20 cellular contexts compared by ENCODE assay signal in the genomic region with DNA sequence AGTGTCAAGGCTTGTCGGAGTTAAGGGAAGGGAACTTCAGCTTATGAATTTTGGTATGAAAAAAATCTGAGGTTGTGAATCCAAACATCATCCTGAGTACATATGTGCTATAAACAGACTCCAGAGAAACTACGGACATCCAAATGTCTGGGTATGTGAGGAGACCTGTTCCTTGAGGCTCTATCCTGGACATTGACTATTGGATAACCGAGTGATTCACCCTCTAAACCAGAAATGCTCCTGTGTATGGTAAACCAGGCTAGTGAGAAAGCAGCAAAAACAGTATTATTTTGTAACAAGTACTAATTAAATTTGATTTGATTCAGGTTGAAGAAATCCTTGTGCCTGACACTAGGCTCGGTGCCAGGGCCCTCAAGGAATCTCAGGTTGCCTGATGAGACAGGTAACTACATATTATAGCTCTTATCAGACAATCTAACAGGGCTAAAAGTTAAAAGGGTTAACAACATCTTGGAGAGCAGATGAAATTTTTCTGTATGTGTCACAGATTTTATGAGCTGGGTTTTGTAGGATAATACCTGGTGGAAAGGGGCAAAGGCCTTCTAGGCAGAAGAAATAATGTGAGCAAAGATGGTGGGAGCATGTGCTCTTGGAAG. TPM values are rescaled to one million over a fixed set of nuclear protein-coding genes. Genes with fewer than 3 reads are reported as not detected.
DNase-seq lines count a peak whose midpoint lies in the region; ATAC-seq, FAIRE-seq and TF ChIP-seq lines count a peak whose summit lies in the region.
"Had no signal": no experiment of that assay in that cellular context is flagged by ENCODE, and none has a peak within 500 bp of the region (broad histone marks: within the 10 kb centered on the region; RNA-seq: fewer than 3 reads in every experiment).

No MANE protein-coding gene starts in this region.

- H2AK5ac ChIP-seq in mesendoderm (ENCODE audit: low read length), result no peak overlapping the region

- H2AFZ ChIP-seq in Loucy (ENCODE audit: low read length) (0 out of 2 replicates have a peak overlapping the region, but pooled peaks have one; percentile 51), K562 (ENCODE audit: low read depth, low read length) (peak overlapping the region; percentile 30; the same call in 1 of the 2 replicates)

- H3K4me2 ChIP-seq in Loucy (ENCODE audit: low read depth, low read length, poor library complexity, severe bottlenecking), result no peak overlapping the region
- H3K4me2 ChIP-seq in K562 (ENCODE audit: insufficient read depth, low read length), result no peak overlapping the region
- H3K4me2 ChIP-seq in mesendoderm (ENCODE audit: low read length), result no peak overlapping the region
- H3K4me2 ChIP-seq: BLaER1 had no signal

- ATAC-seq in K562 (no peak), HG03354 (IDR thresholded peaks at IDR 0.05; ENCODE audit: poor library complexity, severe bottlenecking, unreplicated experiment) (no peak), GM19467 (IDR thresholded peaks at IDR 0.05; ENCODE audit: unreplicated experiment) (no peak)

- TF ChIP-seq CTCF in C4-2B (conservative IDR thresholded peaks at IDR 0.05) (no peak), Loucy (conservative IDR thresholded peaks at IDR 0.05; ENCODE audit: low read length) (no peak), K562 (IDR thresholded peaks at IDR 0.05 in 2 of 3, conservative IDR thresholded peaks at IDR 0.05 in 1 of 3; ENCODE audit: insufficient read depth in 2 of 3, low read depth in 1 of 3, low read length in 3 of 3) (no peak), glutamatergic neuron (IDR thresholded peaks at IDR 0.05; ENCODE audit: partially characterized antibody, unreplicated experiment) (no peak)

- WGBS in K562 (ENCODE audit: insufficient coverage, low coverage, missing lambda C conversion rate), result 20% methylated on average over 4 of the region's 4 CpGs
- no CpG with 5 or more reads among the region's 4 CpGs for WGBS in mesendoderm (ENCODE audit: extremely low coverage, insufficient coverage, low lambda C conversion rate)

- no peaks in the 10 kb centered on the region for H3K36me3 Mint-ChIP-seq in glutamatergic neuron (ENCODE audit: unreplicated experiment)

- H3F3A ChIP-seq in Loucy (ENCODE audit: low read depth), result no peaks in the 10 kb centered on the region

- no peaks in the 10 kb centered on the region for H4K20me1 ChIP-seq in Loucy (ENCODE audit: insufficient read depth, low read length, poor library complexity, severe bottlenecking)
- H4K20me1 ChIP-seq in K562 (replicated peaks; ENCODE audit: control insufficient read depth, insufficient read depth, low read length), result no peaks in the 10 kb centered on the region
- H4K20me1 ChIP-seq: BLaER1 had no signal

- peak overlapping the region; percentile 7 for H3K56ac ChIP-seq in mesendoderm (ENCODE audit: low read length)

- CTCF ChIA-PET in K562 (lab: Yijun Ruan, JAX; ENCODE audit: low intra/inter-chr PET ratio), result no interaction called here

- TF ChIP-seq POLR2A in K562 (conservative IDR thresholded peaks at IDR 0.05), result no peak

- DNase-seq in K562 (ENCODE audit: extremely low read depth in 1 of 4, low spot score in 3 of 4), result peak in 1 of 4 experiments; percentile 1
- DNase-seq in mesendoderm, result no peak
- no peak for DNase-seq in glutamatergic neuron
- DNase-seq: DMS79 treated with DMSO at 0.1 percent for 48 hours; HFFc6; IMR-90; Kasumi-1; NCI-H187; NCI-H446; NCI-H69; NK-92 treated with Interleukin-12 subunit alpha and Interleukin-12 subunit beta, amount 100 ng/mL, for 24 hours; RPMI8226; SJCRH30 had no signal

- no TSS peak for BruUV-seq in K562 (replicated peaks; lab: Mats Ljungman, UMichigan)

- H3K9me3 Mint-ChIP-seq in glutamatergic neuron (ENCODE audit: unreplicated experiment), result no peaks in the 10 kb centered on the region
- H3K9me3 Mint-ChIP-seq: HFFc6 had no signal

- POLR2A ChIA-PET in K562 (lab: Yijun Ruan, JAX), result interaction anchor here (0.6 to 1.0 kb wide), 3 partner anchors 12 to 140 kb away, joined by 3 to 4 read pairs (median 3); no protein-coding TSS in a partner anchor

- H3K27ac Mint-ChIP-seq in glutamatergic neuron (ENCODE audit: unreplicated experiment), result no peak overlapping the region
- H3K27ac Mint-ChIP-seq: HFFc6 had no signal

- H3K36me3 ChIP-seq in Loucy (ENCODE audit: insufficient read depth, low read length), result no peaks in the 10 kb centered on the region
- H3K36me3 ChIP-seq in K562 (ENCODE audit: control insufficient read depth, insufficient read depth, low read length), result no peaks in the 10 kb centered on the region
- no peaks in the 10 kb centered on the region for H3K36me3 ChIP-seq in mesendoderm (ENCODE audit: control insufficient read depth, insufficient read depth, low read length)
- H3K36me3 ChIP-seq: BLaER1, SJCRH30 had no signal

- H3K27me3 Mint-ChIP-seq in glutamatergic neuron (ENCODE audit: unreplicated experiment), result peaks cover 2% of the 10 kb centered on the region

- H3K9ac ChIP-seq in Loucy (ENCODE audit: low read depth, low read length, poor library complexity, severe bottlenecking), result no peak overlapping the region
- H3K9ac ChIP-seq in K562 (ENCODE audit: insufficient read depth in 1 of 2, low read depth in 2 of 2, low read length in 2 of 2), result no peak overlapping the region
- no peak overlapping the region for H3K9ac ChIP-seq in mesendoderm (ENCODE audit: low read length)
- H3K9ac ChIP-seq: BLaER1 had no signal

- no peak overlapping the region for H4K8ac ChIP-seq in mesendoderm (ENCODE audit: low read depth, low read length)

- H3K79me2 ChIP-seq in Loucy (ENCODE audit: insufficient read depth, low read length), result no peaks in the 10 kb centered on the region
- no peaks in the 10 kb centered on the region for H3K79me2 ChIP-seq in K562 (ENCODE audit: control insufficient read depth, insufficient read depth, low read length)
- no peaks in the 10 kb centered on the region for H3K79me2 ChIP-seq in mesendoderm (ENCODE audit: control insufficient read depth, insufficient read depth, low read length)

- no peak overlapping the region for H3K18ac ChIP-seq in mesendoderm (ENCODE audit: low read length)

- H2BK5ac ChIP-seq in mesendoderm (ENCODE audit: low read length), result no peak overlapping the region

- H4K5ac ChIP-seq in mesendoderm (ENCODE audit: low read length), result no peak overlapping the region

- H3K4me3 Mint-ChIP-seq in glutamatergic neuron (ENCODE audit: unreplicated experiment), result no peak overlapping the region
- H3K4me3 Mint-ChIP-seq: HFFc6 had no signal

- no peaks in the 10 kb centered on the region for H3K9me1 ChIP-seq in K562 (ENCODE audit: control insufficient read depth, insufficient read depth, low read length)

- no peaks in the 10 kb centered on the region for H3K4me1 ChIP-seq in Loucy (ENCODE audit: insufficient read depth, low read length, poor library complexity, severe bottlenecking)
- H3K4me1 ChIP-seq in K562 (replicated peaks in 1 of 2; ENCODE audit: control insufficient read depth in 2 of 2, insufficient read depth in 2 of 2, low read length in 2 of 2), result peaks cover 0 to 3% of the 10 kb centered on the region in 2 experiments; a peak in 1 of 5 replicates
- H3K4me1 ChIP-seq in mesendoderm (ENCODE audit: control insufficient read depth, low read depth, low read length), result no peaks in the 10 kb centered on the region
- H3K4me1 ChIP-seq: BLaER1, SJCRH30 had no signal

- H3K4me3 ChIP-seq in Loucy (ENCODE audit: low read length, poor library complexity, severe bottlenecking) (no peak overlapping the region), K562 (no peak overlapping the region), mesendoderm (ENCODE audit: low read length) (no peak overlapping the region)
- H3K4me3 ChIP-seq: BLaER1, SJCRH30 had no signal

- no peak for TF ChIP-seq RAD21 in K562 (CRISPR knock-in tag; conservative IDR thresholded peaks at IDR 0.05 in 1 of 2, IDR thresholded peaks at IDR 0.05 in 1 of 2)

- no peaks in the 10 kb centered on the region for H3K9me3 ChIP-seq in Loucy (ENCODE audit: insufficient read depth, low read depth, low read length)
- no peaks in the 10 kb centered on the region for H3K9me3 ChIP-seq in K562 (replicated peaks; ENCODE audit: control insufficient read depth, insufficient read depth, low read depth, low read length)
- H3K9me3 ChIP-seq: BLaER1, SJCRH30 had no signal

- H3K4me1 Mint-ChIP-seq in glutamatergic neuron (ENCODE audit: low read depth, unreplicated experiment), result no peaks in the 10 kb centered on the region

- FAIRE-seq in K562 (lab: Jason Lieb, UNC), result peak; percentile 51
- FAIRE-seq: A204.1, G401.6 had no signal

- no peak overlapping the region for H2BK15ac ChIP-seq in mesendoderm (replicated peaks; ENCODE audit: low read depth)

- intact Hi-C loops in K562 (cut with micrococcal nuclease), result no loop called here

- no peaks in the 10 kb centered on the region for H3K79me1 ChIP-seq in mesendoderm (ENCODE audit: low read length)

- in situ Hi-C loops in K562 (cut with MboI), result no loop called here

- H3K23ac ChIP-seq in mesendoderm (ENCODE audit: low read length), result no peak overlapping the region

- H3K27me3 ChIP-seq in Loucy (ENCODE audit: insufficient read depth, low read length, poor library complexity, severe bottlenecking), result no peaks in the 10 kb centered on the region
- H3K27me3 ChIP-seq in K562 (ENCODE audit: control insufficient read depth in 2 of 2, insufficient read depth in 2 of 2, low read length in 2 of 2), result no peaks in the 10 kb centered on the region
- H3K27me3 ChIP-seq in mesendoderm (ENCODE audit: insufficient read depth, low read length, poor library complexity), result no peaks in the 10 kb centered on the region
- H3K27me3 ChIP-seq: BLaER1, SJCRH30 had no signal

- H3K27ac ChIP-seq in C4-2B (peak overlapping the region; percentile 27; the same call in 1 of the 2 replicates), K562 (ENCODE audit: extremely low read depth, low read depth, low read length) (no peak overlapping the region), mesendoderm (ENCODE audit: low read depth, low read length) (no peak overlapping the region)
- H3K27ac ChIP-seq: BLaER1, SJCRH30 had no signal

- TF ChIP-seq EP300 in K562 (IDR thresholded peaks at IDR 0.05; ENCODE audit: low read length), result no peak

- H2BK120ac ChIP-seq in mesendoderm (ENCODE audit: low read depth, low read length), result no peak overlapping the region

- no peak overlapping the region for H3K4ac ChIP-seq in mesendoderm (ENCODE audit: low read depth, low read length)

- H3K9me2 ChIP-seq in Loucy (replicated peaks; ENCODE audit: low read depth, low read length), result no peaks in the 10 kb centered on the region

RNA-seq across cellular contexts. Expression of a gene that starts 10.4 kb away (rescaled TPM):
- 0.28 TPM in 1 of 2 replicates, not detected in the other for total RNA-seq in K562 (2011; cell fraction: chromatin; rRNA removed; ENCODE audit: low replicate concordance)
- total RNA-seq in K562 (2011; cell fraction: nucleolus; rRNA removed), result 0.17 TPM in 1 of 2 replicates, not detected in the other
- total RNA-seq in K562 (2011; cell fraction: nucleoplasm; rRNA removed), result not detected in 2 replicates
- total RNA-seq in K562 (2014; rRNA removed) (0.09 and 0.16 TPM in 2 replicates), K562 (2014; rRNA removed; fragmentation: Illumina TruSeq; extraction: Trizol) (0.47 and 0.48 TPM in 2 replicates), K562 (2015; rRNA removed; fragmentation: Illumina TruSeq; extraction: Trizol) (0.87 and 0.98 TPM in 2 replicates), K562 (2021) (0.29 and 0.42 TPM in 2 replicates), glutamatergic neuron (ENCODE audit: unreplicated experiment) (0.47 TPM)
- polyA plus RNA-seq in K562 (2011; rRNA removed) (0.23 and 0.39 TPM in 2 replicates), K562 (2014; fragmentation: Illumina TruSeq; extraction: Trizol) (0.29 and 0.36 TPM in 2 replicates), K562 (2014; fragmentation: Nextera tagmentation; extraction: Ambion mirVana) (under 1 TPM; 0.13 to 0.20 TPM), K562 (2014; rRNA removed) (0.09 and 1.1 TPM in 2 replicates)
- 0.04 and 0.13 TPM in 2 replicates for polyA plus RNA-seq in K562 (2011; cell fraction: cytosol; rRNA removed)
- 0.09 and 0.13 TPM in 2 replicates for polyA plus RNA-seq in K562 (2011; cell fraction: nucleus; rRNA removed)
- 0.49 and 1.1 TPM in 2 replicates for polyA plus RNA-seq in K562 (2012)
- 0.53 and 0.57 TPM in 2 replicates for polyA minus RNA-seq in K562 (2011; rRNA and poly(A)+ RNA removed)
- polyA minus RNA-seq in K562 (2011; cell fraction: cytosol; rRNA and poly(A)+ RNA removed), result not detected in 2 replicates
- 0.11 and 0.13 TPM in 2 replicates for polyA minus RNA-seq in K562 (2011; cell fraction: nucleus; rRNA and poly(A)+ RNA removed)
- 0.84 TPM for polyA plus RNA-seq in mesendoderm (2013, experiment 1 of 2)
- polyA plus RNA-seq in mesendoderm (2013, experiment 2 of 2), result 0.97 TPM
